10 cellular contexts compared by ENCODE assay signal in the genomic region with DNA sequence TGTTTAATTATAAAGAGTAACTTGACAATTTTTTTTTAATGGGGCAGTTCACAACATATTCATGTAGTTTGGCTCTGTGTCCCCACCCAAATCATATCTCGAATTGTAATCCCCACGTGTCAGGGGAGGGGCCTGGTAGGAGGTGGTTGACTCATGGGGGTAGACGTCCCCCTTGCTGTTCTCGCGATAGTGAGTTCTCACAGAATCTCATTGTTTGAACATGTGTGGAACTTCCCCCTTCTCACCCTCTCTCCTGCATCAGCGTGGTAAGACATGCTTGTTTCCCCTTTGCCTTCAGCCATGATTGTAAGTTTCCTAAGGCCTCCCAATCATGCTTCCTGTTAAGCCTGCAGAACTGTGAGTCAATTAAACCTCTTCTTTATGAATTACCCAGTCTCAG. TPM values are rescaled to one million over a fixed set of nuclear protein-coding genes. Genes with fewer than 3 reads are reported as not detected.
DNase-seq lines count a peak whose midpoint lies in the region; ATAC-seq and TF ChIP-seq lines count a peak whose summit lies in the region.
"Had no signal": no experiment of that assay in that cellular context is flagged by ENCODE, and none has a peak within 500 bp of the region (broad histone marks: within the 10 kb centered on the region; RNA-seq: fewer than 3 reads in every experiment).

No MANE protein-coding gene starts in this region.

- in situ Hi-C loops in gastrocnemius medialis (cut with MboI; ENCODE audit: low sequenced_read_pairs in 4 of 4) = no loop called here

- no peak overlapping the region for H3K18ac ChIP-seq in mesendoderm (ENCODE audit: low read length)

- BruUV-seq in A673 (replicated peaks; lab: Mats Ljungman, UMichigan) = no TSS peak

- H3K9me3 ChIP-seq in A673 (ENCODE audit: low read depth, low read length, poor library complexity, severe bottlenecking) (no peaks in the 10 kb centered on the region), gastrocnemius medialis (no peaks in the 10 kb centered on the region)
- H3K9me3 ChIP-seq: colonic mucosa had no signal

- H3K4me1 ChIP-seq in A673 (ENCODE audit: insufficient read depth, low read length, poor library complexity, severe bottlenecking) = peaks cover 43% of the 10 kb centered on the region
- peaks cover 8% of the 10 kb centered on the region for H3K4me1 ChIP-seq in mesendoderm (ENCODE audit: control insufficient read depth, low read depth, low read length)
- peaks cover 53 to 58% of the 10 kb centered on the region in 2 donors for H3K4me1 ChIP-seq in gastrocnemius medialis
- H3K4me1 ChIP-seq: colonic mucosa had no signal

- no peak overlapping the region for H3K56ac ChIP-seq in mesendoderm (ENCODE audit: low read length)

- intact Hi-C loops in A673 (cut with micrococcal nuclease; ENCODE audit: unreplicated experiment) = no loop called here
- intact Hi-C loops in gastrocnemius medialis (cut with DNase I; ENCODE audit: low total_unique reads) = no loop called here

- CTCF ChIA-PET in A673 (lab: Charles Lee) = no interaction called here

- H3K27me3 ChIP-seq in A673 (replicated peaks; ENCODE audit: insufficient read depth, low read depth, low read length, poor library complexity) (no peaks in the 10 kb centered on the region), HL-60 (ENCODE audit: insufficient read depth, poor library complexity, severe bottlenecking) (no peaks in the 10 kb centered on the region), mesendoderm (ENCODE audit: insufficient read depth, low read length, poor library complexity) (no peaks in the 10 kb centered on the region), gastrocnemius medialis (no peaks in the 10 kb centered on the region)
- H3K27me3 ChIP-seq: colonic mucosa had no signal

- peaks cover 13% of the 10 kb centered on the region for H3K9me3 Mint-ChIP-seq in activated T-cell treated with anti-CD3 and anti-CD28 coated beads, Interleukin-2, amount 50 U/mL, for 24 hours
- H3K9me3 Mint-ChIP-seq: CD4-positive, alpha-beta T cell had no signal

- H3K4ac ChIP-seq in mesendoderm (ENCODE audit: low read depth, low read length) = no peak overlapping the region

- H3K27me3 Mint-ChIP-seq in activated T-cell treated with anti-CD3 and anti-CD28 coated beads, Interleukin-2, amount 50 U/mL, for 24 hours = no peaks in the 10 kb centered on the region
- H3K27me3 Mint-ChIP-seq: CD4-positive, alpha-beta T cell had no signal

- no peak overlapping the region for H2BK5ac ChIP-seq in mesendoderm (ENCODE audit: low read length)

- no peak overlapping the region for H2AK5ac ChIP-seq in mesendoderm (ENCODE audit: low read length)

- WGBS in mesendoderm (ENCODE audit: extremely low coverage, insufficient coverage, low lambda C conversion rate) = no CpG with 5 or more reads among the region's 6 CpGs

- H3K4me3 Mint-ChIP-seq in activated T-cell treated with anti-CD3 and anti-CD28 coated beads, Interleukin-2, amount 50 U/mL, for 24 hours = no peak overlapping the region

- H3K4me3 ChIP-seq in A673 (ENCODE audit: low read depth, low read length, poor library complexity, severe bottlenecking) = no peak overlapping the region
- no peak overlapping the region for H3K4me3 ChIP-seq in HL-60 (replicated peaks; ENCODE audit: insufficient read depth, low read length)
- no peak overlapping the region for H3K4me3 ChIP-seq in mesendoderm (ENCODE audit: low read length)
- no peak overlapping the region for H3K4me3 ChIP-seq in gastrocnemius medialis
- H3K4me3 ChIP-seq: colonic mucosa had no signal

- POLR2A ChIA-PET in A673 (lab: Charles Lee; ENCODE audit: low non-redundant PET) = interaction anchor here (0.5 kb wide), 1 partner anchor 795 kb away, joined by 15 read pairs; no protein-coding TSS in a partner anchor

- H3K79me2 ChIP-seq in mesendoderm (ENCODE audit: control insufficient read depth, insufficient read depth, low read length) = peaks cover 36% of the 10 kb centered on the region

- H3K23ac ChIP-seq in mesendoderm (ENCODE audit: low read length) = no peak overlapping the region

- no peak overlapping the region for H3K4me2 ChIP-seq in mesendoderm (ENCODE audit: low read length)

- peaks cover 15% of the 10 kb centered on the region for H3K79me1 ChIP-seq in mesendoderm (ENCODE audit: low read length)

- TF ChIP-seq CTCF in A673 (conservative IDR thresholded peaks at IDR 0.05; ENCODE audit: low read depth, low read length) = no peak
- no peak for TF ChIP-seq CTCF in HL-60 (IDR thresholded peaks at IDR 0.05; ENCODE audit: insufficient read depth, low read length)
- no peak for TF ChIP-seq CTCF in gastrocnemius medialis (IDR thresholded peaks at IDR 0.05 in 4 of 5, conservative IDR thresholded peaks at IDR 0.05 in 1 of 5)

- ATAC-seq in GM21390 (IDR thresholded peaks at IDR 0.05; ENCODE audit: unreplicated experiment) (no peak), gastrocnemius medialis (no peak), GM21423 (IDR thresholded peaks at IDR 0.05; ENCODE audit: unreplicated experiment) (no peak)

- peak overlapping the region; percentile 65 for H3K27ac ChIP-seq in A673 (ENCODE audit: low read depth, low read length, poor library complexity, severe bottlenecking)
- H3K27ac ChIP-seq in HL-60 (replicated peaks) = peak overlapping the region; percentile 39
- no peak overlapping the region for H3K27ac ChIP-seq in mesendoderm (ENCODE audit: low read depth, low read length)
- H3K27ac ChIP-seq in gastrocnemius medialis = peak overlapping the region in 2 of 4 donors; percentile 6 to 70
- H3K27ac ChIP-seq: colonic mucosa had no signal

- no peaks in the 10 kb centered on the region for H3K36me3 ChIP-seq in A673 (ENCODE audit: insufficient read depth, low read length, poor library complexity, severe bottlenecking)
- H3K36me3 ChIP-seq in mesendoderm (ENCODE audit: control insufficient read depth, insufficient read depth, low read length) = no peaks in the 10 kb centered on the region
- no peaks in the 10 kb centered on the region for H3K36me3 ChIP-seq in gastrocnemius medialis
- H3K36me3 ChIP-seq: colonic mucosa had no signal

- no peak overlapping the region for H3K9ac ChIP-seq in mesendoderm (ENCODE audit: low read length)

- no peak for TF ChIP-seq POLR2A in gastrocnemius medialis (IDR thresholded peaks at IDR 0.05)

- H3K4me1 Mint-ChIP-seq in activated T-cell treated with anti-CD3 and anti-CD28 coated beads, Interleukin-2, amount 50 U/mL, for 24 hours (ENCODE audit: low read depth) = peaks cover 81% of the 10 kb centered on the region

- H2BK120ac ChIP-seq in mesendoderm (ENCODE audit: low read depth, low read length) = no peak overlapping the region

- H4K5ac ChIP-seq in mesendoderm (ENCODE audit: low read length) = no peak overlapping the region

- peaks cover 45% of the 10 kb centered on the region for H3K36me3 Mint-ChIP-seq in activated T-cell treated with anti-CD3 and anti-CD28 coated beads, Interleukin-2, amount 50 U/mL, for 24 hours (ENCODE audit: low read depth)

- H3K27ac Mint-ChIP-seq in activated T-cell treated with anti-CD3 and anti-CD28 coated beads, Interleukin-2, amount 50 U/mL, for 24 hours = peak overlapping the region; percentile 92
- H3K27ac Mint-ChIP-seq: CD4-positive, alpha-beta T cell had no signal

- DNase-seq in A673 (ENCODE audit: low spot score) = peak; percentile 35
- peak; percentile 35 to 76 for DNase-seq in HL-60 (ENCODE audit: low read depth in 1 of 2, low spot score in 1 of 2)
- DNase-seq in activated T-cell treated with anti-CD3 and anti-CD28 coated beads, Interleukin-2, amount 50 U/mL, for 24 hours = peak; percentile 54
- DNase-seq in mesendoderm = peak; percentile 79
- DNase-seq in gastrocnemius medialis = no peak
- DNase-seq in amniotic stem cell (lab: John Stamatoyannopoulos, UW) = no peak
- DNase-seq: CD4-positive, alpha-beta T cell; colonic mucosa had no signal

- no peak overlapping the region for H2BK15ac ChIP-seq in mesendoderm (replicated peaks; ENCODE audit: low read depth)

- no peak overlapping the region for H4K8ac ChIP-seq in mesendoderm (ENCODE audit: low read depth, low read length)

RNA-seq across cellular contexts. Expression of gene FBXW11, which starts 40.7 kb away (rescaled TPM):
- total RNA-seq in A673 (2021) (34.9 and 40.2 TPM in 2 replicates), gastrocnemius medialis (10 to 100 TPM; 68.5 to 80.8 (median 72.2) TPM)
- polyA plus RNA-seq in mesendoderm (2013, experiment 1 of 2) = 19.2 TPM
- polyA plus RNA-seq in mesendoderm (2013, experiment 2 of 2) = 20.2 TPM

Comparison
In these comparisons a context has a peak if more than half of its experiments do, and no peak if none do; other contexts are left out.
1. DNase-seq: peak in A673 (single experiment), HL-60 (2 of 2), activated T-cell treated with anti-CD3 and anti-CD28 coated beads, Interleukin-2, amount 50 U/mL, for 24 hours (single experiment) and mesendoderm (single experiment); none in gastrocnemius medialis (0 of 2) and amniotic stem cell (single experiment).